1 cellular context compared by ENCODE assay signal in the genomic region with DNA sequence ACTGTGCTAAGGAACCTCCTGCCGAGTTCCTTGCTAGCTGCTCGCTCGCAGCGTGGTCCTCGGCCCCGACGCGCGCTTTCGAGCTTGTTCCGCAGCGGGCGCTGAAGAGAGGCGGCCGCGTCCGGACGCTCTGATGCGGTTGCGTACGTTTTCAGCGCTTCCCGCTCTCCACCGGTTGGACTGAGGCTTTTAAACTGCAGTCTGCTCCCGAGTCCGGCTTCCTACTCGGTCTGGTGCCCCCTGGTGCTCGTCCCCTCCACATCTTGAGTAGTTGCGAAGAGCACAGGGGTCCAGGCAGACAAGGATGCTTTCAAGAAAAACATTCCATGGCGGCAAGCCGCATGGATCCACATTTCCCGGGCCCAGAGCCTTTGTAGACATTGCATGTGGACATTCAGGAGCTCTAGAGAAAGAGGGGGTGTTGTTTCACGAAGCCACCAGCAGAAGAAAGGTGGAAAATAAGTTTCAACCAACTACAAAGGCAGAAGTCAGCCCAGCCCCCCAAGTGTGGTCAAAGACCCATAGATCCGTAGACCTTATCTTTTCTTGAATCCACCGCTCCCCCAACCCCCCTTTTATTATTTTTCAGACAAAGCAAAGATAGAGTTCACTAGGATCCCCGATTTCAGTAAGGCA.
TF ChIP-seq lines count a peak whose summit lies in the region.

No MANE protein-coding gene starts in this region.

TF ChIP-seq in HepG2, 621 proteins besides CTCF, POLR2A, EP300 and RAD21 (continued from another document and continues in another):
- TF ChIP-seq, protein P1, sequence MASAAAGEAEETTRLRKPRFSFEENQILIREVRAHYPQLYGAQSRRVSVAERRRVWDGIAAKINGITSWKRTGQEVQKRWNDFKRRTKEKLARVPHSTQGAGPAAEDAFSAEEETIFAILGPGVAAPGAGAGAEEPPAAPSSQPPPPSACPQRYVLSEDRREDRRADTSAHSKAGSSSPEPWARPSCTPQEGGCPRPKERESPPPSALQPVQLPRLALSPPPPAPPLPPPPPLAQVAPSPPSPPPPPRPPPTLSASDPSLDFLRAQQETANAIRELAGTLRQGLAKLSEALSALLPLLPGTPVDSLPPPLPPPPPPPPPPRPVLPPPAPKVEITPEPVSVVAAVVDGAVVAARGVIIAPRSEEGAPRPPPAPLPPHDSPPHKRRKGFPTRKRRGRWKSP (CRISPR knock-in tag; IDR thresholded peaks at IDR 0.05) = peak; percentile 98
- TF ChIP-seq ZNF24 (IDR thresholded peaks at IDR 0.05) = no peak
- TF ChIP-seq, protein P2, sequence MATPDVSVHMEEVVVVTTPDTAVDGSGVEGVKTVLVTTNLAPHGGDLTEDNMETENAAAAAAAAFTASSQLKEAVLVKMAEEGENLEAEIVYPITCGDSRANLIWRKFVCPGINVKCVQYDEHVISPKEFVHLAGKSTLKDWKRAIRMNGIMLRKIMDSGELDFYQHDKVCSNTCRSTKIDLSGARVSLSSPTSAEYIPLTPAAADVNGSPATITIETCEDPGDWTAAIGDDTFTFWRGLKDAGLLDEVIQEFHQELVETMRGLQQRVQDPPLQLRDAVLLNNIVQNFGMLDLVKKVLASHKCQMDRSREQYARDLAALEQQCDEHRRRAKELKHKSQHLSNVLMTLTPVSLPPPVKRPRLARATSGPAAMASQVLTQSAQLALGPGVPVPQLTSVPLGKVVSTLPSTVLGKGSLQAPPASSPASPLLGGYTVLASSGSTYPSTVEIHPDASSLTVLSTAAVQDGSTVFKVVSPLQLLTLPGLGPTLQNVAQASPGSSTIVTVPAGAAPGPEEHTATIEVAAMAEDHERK (CRISPR knock-in tag; IDR thresholded peaks at IDR 0.05; ENCODE audit: low read depth) = peak; percentile 85
- peak; percentile 85; the same call in 1 of the 2 replicates for TF ChIP-seq ATF7-NPFF (CRISPR knock-in tag; IDR thresholded peaks at IDR 0.05; ENCODE audit: low read depth)
- 0 out of 2 replicates have a peak, but pooled peaks have one; percentile 66 for TF ChIP-seq ZNF703 (CRISPR knock-in tag; IDR thresholded peaks at IDR 0.05; ENCODE audit: borderline replicate concordance)
- peak; percentile 89 for TF ChIP-seq HIVEP1 (CRISPR knock-in tag; IDR thresholded peaks at IDR 0.05)
- TF ChIP-seq, protein P3, sequence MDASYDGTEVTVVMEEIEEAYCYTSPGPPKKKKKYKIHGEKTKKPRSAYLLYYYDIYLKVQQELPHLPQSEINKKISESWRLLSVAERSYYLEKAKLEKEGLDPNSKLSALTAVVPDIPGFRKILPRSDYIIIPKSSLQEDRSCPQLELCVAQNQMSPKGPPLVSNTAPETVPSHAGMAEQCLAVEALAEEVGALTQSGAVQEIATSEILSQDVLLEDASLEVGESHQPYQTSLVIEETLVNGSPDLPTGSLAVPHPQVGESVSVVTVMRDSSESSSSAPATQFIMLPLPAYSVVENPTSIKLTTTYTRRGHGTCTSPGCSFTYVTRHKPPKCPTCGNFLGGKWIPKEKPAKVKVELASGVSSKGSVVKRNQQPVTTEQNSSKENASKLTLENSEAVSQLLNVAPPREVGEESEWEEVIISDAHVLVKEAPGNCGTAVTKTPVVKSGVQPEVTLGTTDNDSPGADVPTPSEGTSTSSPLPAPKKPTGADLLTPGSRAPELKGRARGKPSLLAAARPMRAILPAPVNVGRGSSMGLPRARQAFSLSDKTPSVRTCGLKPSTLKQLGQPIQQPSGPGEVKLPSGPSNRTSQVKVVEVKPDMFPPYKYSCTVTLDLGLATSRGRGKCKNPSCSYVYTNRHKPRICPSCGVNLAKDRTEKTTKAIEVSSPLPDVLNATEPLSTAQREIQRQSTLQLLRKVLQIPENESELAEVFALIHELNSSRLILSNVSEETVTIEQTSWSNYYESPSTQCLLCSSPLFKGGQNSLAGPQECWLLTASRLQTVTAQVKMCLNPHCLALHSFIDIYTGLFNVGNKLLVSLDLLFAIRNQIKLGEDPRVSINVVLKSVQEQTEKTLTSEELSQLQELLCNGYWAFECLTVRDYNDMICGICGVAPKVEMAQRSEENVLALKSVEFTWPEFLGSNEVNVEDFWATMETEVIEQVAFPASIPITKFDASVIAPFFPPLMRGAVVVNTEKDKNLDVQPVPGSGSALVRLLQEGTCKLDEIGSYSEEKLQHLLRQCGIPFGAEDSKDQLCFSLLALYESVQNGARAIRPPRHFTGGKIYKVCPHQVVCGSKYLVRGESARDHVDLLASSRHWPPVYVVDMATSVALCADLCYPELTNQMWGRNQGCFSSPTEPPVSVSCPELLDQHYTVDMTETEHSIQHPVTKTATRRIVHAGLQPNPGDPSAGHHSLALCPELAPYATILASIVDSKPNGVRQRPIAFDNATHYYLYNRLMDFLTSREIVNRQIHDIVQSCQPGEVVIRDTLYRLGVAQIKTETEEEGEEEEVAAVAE (CRISPR knock-in tag; IDR thresholded peaks at IDR 0.05; ENCODE audit: borderline replicate concordance) = peak; percentile 52; the same call in 1 of the 2 replicates
- no peak for TF ChIP-seq ZNF510 (CRISPR knock-in tag; IDR thresholded peaks at IDR 0.05; ENCODE audit: low read depth)
- TF ChIP-seq ZNF713 (CRISPR knock-in tag; IDR thresholded peaks at IDR 0.05) = no peak
- no peak for TF ChIP-seq NFIC (IDR thresholded peaks at IDR 0.05; ENCODE audit: low read length)
- TF ChIP-seq MLXIP (CRISPR knock-in tag; IDR thresholded peaks at IDR 0.05; ENCODE audit: borderline replicate concordance) = 0 out of 2 replicates have a peak, but pooled peaks have one; percentile 54
- TF ChIP-seq NCOA2 (CRISPR knock-in tag; IDR thresholded peaks at IDR 0.05) = peak; percentile 51; the same call in 1 of the 2 replicates
- TF ChIP-seq ZNF335 (CRISPR knock-in tag; IDR thresholded peaks at IDR 0.05) = 0 out of 2 replicates have a peak, but pooled peaks have one; percentile 47
- TF ChIP-seq PRDM4 (CRISPR knock-in tag; IDR thresholded peaks at IDR 0.05; ENCODE audit: borderline replicate concordance) = no peak
- TF ChIP-seq, protein P4, sequence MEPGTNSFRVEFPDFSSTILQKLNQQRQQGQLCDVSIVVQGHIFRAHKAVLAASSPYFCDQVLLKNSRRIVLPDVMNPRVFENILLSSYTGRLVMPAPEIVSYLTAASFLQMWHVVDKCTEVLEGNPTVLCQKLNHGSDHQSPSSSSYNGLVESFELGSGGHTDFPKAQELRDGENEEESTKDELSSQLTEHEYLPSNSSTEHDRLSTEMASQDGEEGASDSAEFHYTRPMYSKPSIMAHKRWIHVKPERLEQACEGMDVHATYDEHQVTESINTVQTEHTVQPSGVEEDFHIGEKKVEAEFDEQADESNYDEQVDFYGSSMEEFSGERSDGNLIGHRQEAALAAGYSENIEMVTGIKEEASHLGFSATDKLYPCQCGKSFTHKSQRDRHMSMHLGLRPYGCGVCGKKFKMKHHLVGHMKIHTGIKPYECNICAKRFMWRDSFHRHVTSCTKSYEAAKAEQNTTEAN (CRISPR knock-in tag; conservative IDR thresholded peaks at IDR 0.05) = peak; percentile 84
- no peak for TF ChIP-seq ZKSCAN5 (CRISPR knock-in tag; IDR thresholded peaks at IDR 0.05)
- TF ChIP-seq DMAP1 (CRISPR knock-in tag; IDR thresholded peaks at IDR 0.05) = peak; percentile 53; the same call in 1 of the 2 replicates
- TF ChIP-seq FOSL2 (CRISPR knock-in tag; IDR thresholded peaks at IDR 0.05) = peak; percentile 73
- peak; percentile 36 for TF ChIP-seq ARNT2 (CRISPR knock-in tag; IDR thresholded peaks at IDR 0.05; ENCODE audit: low read depth)
- TF ChIP-seq ZFX (CRISPR knock-in tag; IDR thresholded peaks at IDR 0.05; ENCODE audit: low read depth) = peak; percentile 74
- TF ChIP-seq ISX (CRISPR knock-in tag; conservative IDR thresholded peaks at IDR 0.05) = peak; percentile 84; the same call in 1 of the 2 replicates
- TF ChIP-seq NFE2L2 (IDR thresholded peaks at IDR 0.05; ENCODE audit: low read length) = no peak
- TF ChIP-seq SP4 (CRISPR knock-in tag; IDR thresholded peaks at IDR 0.05) = peak; percentile 49; the same call in 1 of the 2 replicates
- TF ChIP-seq ZBTB38 (CRISPR knock-in tag; IDR thresholded peaks at IDR 0.05) = peak; percentile 95
- TF ChIP-seq BRD4 (CRISPR knock-in tag; IDR thresholded peaks at IDR 0.05) = peak; percentile 91
- TF ChIP-seq ZNF740 (CRISPR knock-in tag; IDR thresholded peaks at IDR 0.05) = 0 out of 2 replicates have a peak, but pooled peaks have one; percentile 55
- TF ChIP-seq MTA3 (CRISPR knock-in tag; IDR thresholded peaks at IDR 0.05) = no peak
- 0 out of 2 replicates have a peak, but pooled peaks have one; percentile 67 for TF ChIP-seq TOPORS (CRISPR knock-in tag; IDR thresholded peaks at IDR 0.05)
- TF ChIP-seq SP140L (CRISPR knock-in tag; IDR thresholded peaks at IDR 0.05; ENCODE audit: borderline replicate concordance) = peak; percentile 85; the same call in 1 of the 2 replicates
- TF ChIP-seq SALL1 (CRISPR knock-in tag; IDR thresholded peaks at IDR 0.05) = peak; percentile 93
- peak; percentile 74; the same call in 1 of the 2 replicates for TF ChIP-seq ZC3H4 (CRISPR knock-in tag; IDR thresholded peaks at IDR 0.05; ENCODE audit: borderline replicate concordance)
- peak; percentile 33; the same call in 1 of the 2 replicates for TF ChIP-seq ZNF816 (CRISPR knock-in tag; IDR thresholded peaks at IDR 0.05; ENCODE audit: borderline replicate concordance)
- TF ChIP-seq ZNF451 (CRISPR knock-in tag; IDR thresholded peaks at IDR 0.05) = peak; percentile 89; the same call in 1 of the 2 replicates
- TF ChIP-seq PHF5A (CRISPR knock-in tag; IDR thresholded peaks at IDR 0.05; ENCODE audit: low read depth, unreplicated experiment) = peak; percentile 65
- peak; percentile 56 for TF ChIP-seq TSC22D2 (CRISPR knock-in tag; IDR thresholded peaks at IDR 0.05; ENCODE audit: borderline replicate concordance)
- TF ChIP-seq ZNF558 (CRISPR knock-in tag; IDR thresholded peaks at IDR 0.05; ENCODE audit: borderline replicate concordance) = peak; percentile 64; the same call in 1 of the 2 replicates
- no peak for TF ChIP-seq TBX3 (IDR thresholded peaks at IDR 0.05; ENCODE audit: borderline replicate concordance)
- TF ChIP-seq ZNF543 (CRISPR knock-in tag; IDR thresholded peaks at IDR 0.05) = 0 out of 2 replicates have a peak, but pooled peaks have one; percentile 49
- TF ChIP-seq STAG1 (CRISPR knock-in tag; IDR thresholded peaks at IDR 0.05) = peak; percentile 91
- TF ChIP-seq ZFY (CRISPR knock-in tag; IDR thresholded peaks at IDR 0.05) = peak; percentile 79
- TF ChIP-seq NONO (IDR thresholded peaks at IDR 0.05) = no peak
- peak; percentile 70; the same call in 1 of the 2 replicates for TF ChIP-seq NONO (CRISPR knock-in tag; conservative IDR thresholded peaks at IDR 0.05)
- peak; percentile 97 for TF ChIP-seq NRL (CRISPR knock-in tag; IDR thresholded peaks at IDR 0.05; ENCODE audit: borderline replicate concordance)
- TF ChIP-seq, protein P5, sequence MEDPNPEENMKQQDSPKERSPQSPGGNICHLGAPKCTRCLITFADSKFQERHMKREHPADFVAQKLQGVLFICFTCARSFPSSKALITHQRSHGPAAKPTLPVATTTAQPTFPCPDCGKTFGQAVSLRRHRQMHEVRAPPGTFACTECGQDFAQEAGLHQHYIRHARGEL (CRISPR knock-in tag; IDR thresholded peaks at IDR 0.05) = no peak
- no peak for TF ChIP-seq NFE2 (CRISPR knock-in tag; IDR thresholded peaks at IDR 0.05)
- TF ChIP-seq HNF4A (CRISPR knock-in tag; IDR thresholded peaks at IDR 0.05) = peak; percentile 59
- peak; percentile 37; the same call in 1 of the 2 replicates for TF ChIP-seq ZBTB2 (CRISPR knock-in tag; IDR thresholded peaks at IDR 0.05; ENCODE audit: low read depth)
